In the genomic region with DNA sequence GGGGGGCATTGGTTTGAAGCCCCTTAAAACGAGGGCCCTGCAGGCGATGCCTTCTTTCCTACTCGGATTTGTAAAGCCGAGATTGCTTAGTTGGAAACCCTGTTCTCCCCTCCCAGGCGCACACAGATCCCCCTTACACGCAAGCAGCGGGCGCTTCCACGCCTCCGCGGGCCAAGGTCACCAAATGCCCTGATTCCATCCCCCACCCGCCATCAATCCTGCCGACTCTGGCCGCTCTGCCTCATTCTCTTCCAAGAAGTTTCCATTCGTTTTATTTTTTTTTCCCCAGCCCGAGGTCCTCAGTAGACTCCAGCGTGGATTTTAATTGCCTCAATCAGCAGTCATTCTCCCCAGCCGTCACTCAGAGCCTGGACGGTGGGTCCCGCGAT, we compare ENCODE assay signal across 13 cellular contexts. TPM values are rescaled to one million over a fixed set of nuclear protein-coding genes. Genes with fewer than 3 reads are reported as not detected.
A peak's percentile ranks its signal among the peaks of the same experiment; 100 is the strongest.
DNase-seq lines count a peak whose midpoint lies in the region; TF ChIP-seq lines count a peak whose summit lies in the region.
"Had no signal": no experiment of that assay in that cellular context is flagged by ENCODE, and none has a peak within 500 bp of the region (broad histone marks: within the 10 kb centered on the region; RNA-seq: fewer than 3 reads in every experiment).

No MANE protein-coding gene starts in this region.

- no peak for DNase-seq in CD8-positive, alpha-beta memory T cell
- DNase-seq in caudate nucleus (lab: John Stamatoyannopoulos, UW) (peak in 13 of 61 donors; percentile 34 to 67 (median 49)), SHP77 treated with DMSO at 0.1 percent for 48 hours (lab: John Stamatoyannopoulos, UW) (no peak), MCF 10A (ENCODE audit: unreplicated experiment) (no peak), NCI-H774 (lab: John Stamatoyannopoulos, UW) (no peak)
- no peak for DNase-seq in stimulated activated CD4-positive, alpha-beta T cell treated with anti-CD3 and anti-CD28 coated beads, Interleukin-12 subunit alpha, Interleukin-12 subunit beta, amount 100 ng/mL, for 4 hours
- DNase-seq: T-helper 9 cell had no signal

- CTCF ChIA-PET in CD8-positive, alpha-beta memory T cell (lab: Charles Lee), result no interaction called here
- CTCF ChIA-PET in HEK293 (lab: Yijun Ruan, JAX), result no interaction called here
- CTCF ChIA-PET in MCF 10A (lab: Yijun Ruan, JAX), result interaction anchor here (0.7 kb wide), 1 partner anchor 22 kb away, joined by 3 read pairs; no protein-coding TSS in a partner anchor

- H3K4me1 ChIP-seq in CD8-positive, alpha-beta memory T cell (ENCODE audit: insufficient read depth, low read length), result no peaks in the 10 kb centered on the region
- peaks cover 6% of the 10 kb centered on the region; the same call in 1 of the 2 replicates for H3K4me1 ChIP-seq in HEK293 (ENCODE audit: control insufficient read depth, insufficient read depth, low read length)

- no peak overlapping the region for H3K27ac Mint-ChIP-seq in CD8-positive, alpha-beta memory T cell
- H3K27ac Mint-ChIP-seq in nephron, result no peak overlapping the region
- H3K27ac Mint-ChIP-seq in MCF 10A (ENCODE audit: low read depth, unreplicated experiment), result no peak overlapping the region

- peaks cover 18 to 47% (median 39%) of the 10 kb centered on the region in 3 donors for H3K4me1 Mint-ChIP-seq in CD8-positive, alpha-beta memory T cell
- peaks cover 29% of the 10 kb centered on the region for H3K4me1 Mint-ChIP-seq in nephron
- H3K4me1 Mint-ChIP-seq in MCF 10A (ENCODE audit: insufficient read depth, unreplicated experiment), result peaks cover 6% of the 10 kb centered on the region

- no peak overlapping the region for H3K4me3 ChIP-seq in CD8-positive, alpha-beta memory T cell (ENCODE audit: low read length)
- 0 out of 2 replicates have a peak overlapping the region, but pooled peaks have one; percentile 23 for H3K4me3 ChIP-seq in HEK293 (ENCODE audit: low read depth, low read length)
- H3K4me3 ChIP-seq: lung had no signal

- intact Hi-C loops in MCF 10A (cut with micrococcal nuclease), result no loop called here

- no peak for TF ChIP-seq CTCF in HEK293 (tag by site-specific recombination; IDR thresholded peaks at IDR 0.05)
- no peak for TF ChIP-seq CTCF in nephron (IDR thresholded peaks at IDR 0.05; ENCODE audit: unreplicated experiment in 3 of 3)
- no peak for TF ChIP-seq CTCF in MCF 10A (IDR thresholded peaks at IDR 0.05; ENCODE audit: unreplicated experiment)

- H3K27ac ChIP-seq in CD8-positive, alpha-beta memory T cell (ENCODE audit: low read depth, low read length), result no peak overlapping the region
- H3K27ac ChIP-seq in HEK293 (ENCODE audit: extremely low read depth, low read depth, low read length), result no peak overlapping the region
- H3K27ac ChIP-seq in caudate nucleus (ENCODE audit: low read depth, low read length), result peak overlapping the region; percentile 52
- H3K27ac ChIP-seq: gastroesophageal sphincter, HL-60 had no signal

- peaks cover 64 to 80% of the 10 kb centered on the region in 2 donors for H3K27me3 Mint-ChIP-seq in CD8-positive, alpha-beta memory T cell
- peaks cover 26% of the 10 kb centered on the region for H3K27me3 Mint-ChIP-seq in nephron (ENCODE audit: low read depth)
- peaks cover 50% of the 10 kb centered on the region for H3K27me3 Mint-ChIP-seq in MCF 10A (ENCODE audit: insufficient read depth, unreplicated experiment)

- H3K36me3 Mint-ChIP-seq in CD8-positive, alpha-beta memory T cell, result no peaks in the 10 kb centered on the region
- H3K36me3 Mint-ChIP-seq in nephron (ENCODE audit: low read depth), result no peaks in the 10 kb centered on the region
- no peaks in the 10 kb centered on the region for H3K36me3 Mint-ChIP-seq in MCF 10A (ENCODE audit: insufficient read depth, unreplicated experiment)

- H3K4me3 Mint-ChIP-seq in CD8-positive, alpha-beta memory T cell, result peak overlapping the region in 6 of 7 donors; percentile 63 to 92 (median 72)
- H3K4me3 Mint-ChIP-seq in nephron, result peak overlapping the region; percentile 47 to 73 (median 51)
- H3K4me3 Mint-ChIP-seq in MCF 10A (ENCODE audit: unreplicated experiment), result no peak overlapping the region

- H3K27me3 ChIP-seq in CD8-positive, alpha-beta memory T cell (ENCODE audit: insufficient read depth, low read length, poor library complexity, severe bottlenecking), result peaks cover 33% of the 10 kb centered on the region

- no TSS peak for BruUV-seq in MCF 10A (replicated peaks; lab: Mats Ljungman, UMichigan)

- no peaks in the 10 kb centered on the region for H3K36me3 ChIP-seq in CD8-positive, alpha-beta memory T cell (ENCODE audit: insufficient read depth, low read length)
- H3K36me3 ChIP-seq in HEK293 (ENCODE audit: control insufficient read depth in 2 of 2, insufficient read depth in 1 of 2, low read length in 2 of 2), result no peaks in the 10 kb centered on the region
- H3K36me3 ChIP-seq: gastroesophageal sphincter had no signal

- H3K9me3 Mint-ChIP-seq in CD8-positive, alpha-beta memory T cell, result peaks cover 0 to 1% (median 0%) of the 10 kb centered on the region in 5 donors
- peaks cover 4% of the 10 kb centered on the region for H3K9me3 Mint-ChIP-seq in nephron
- peaks cover 6% of the 10 kb centered on the region for H3K9me3 Mint-ChIP-seq in MCF 10A (ENCODE audit: unreplicated experiment)

- POLR2A ChIA-PET in CD8-positive, alpha-beta memory T cell (lab: Charles Lee), result no interaction called here
- POLR2A ChIA-PET in HEK293 (lab: Yijun Ruan, JAX) (no interaction called here), MCF 10A (lab: Yijun Ruan, JAX) (no interaction called here)

- H3K9me3 ChIP-seq in CD8-positive, alpha-beta memory T cell (ENCODE audit: low read length), result no peaks in the 10 kb centered on the region
- H3K9me3 ChIP-seq in HEK293 (ENCODE audit: control insufficient read depth, insufficient read depth, low read depth, low read length), result no peaks in the 10 kb centered on the region
- H3K9me3 ChIP-seq: gastroesophageal sphincter had no signal

TF ChIP-seq in HEK293, 187 proteins besides CTCF, POLR2A, EP300 and RAD21:
- TF ChIP-seq ZFP41 (tag by site-specific recombination; IDR thresholded peaks at IDR 0.05; ENCODE audit: borderline replicate concordance) (no peak), SP7 (tag by site-specific recombination; IDR thresholded peaks at IDR 0.05) (no peak), ZNF555 (tag by site-specific recombination; conservative IDR thresholded peaks at IDR 0.05) (no peak), ZNF843 (tag by site-specific recombination; IDR thresholded peaks at IDR 0.05) (no peak), KLF7 (tag by site-specific recombination; IDR thresholded peaks at IDR 0.05; ENCODE audit: borderline replicate concordance) (no peak), ZNF2 (tag by site-specific recombination; IDR thresholded peaks at IDR 0.05) (no peak), ZNF501 (tag by site-specific recombination; IDR thresholded peaks at IDR 0.05) (no peak), BCL11A (tag by site-specific recombination; IDR thresholded peaks at IDR 0.05; ENCODE audit: low read depth) (no peak), ZNF24 (tag by site-specific recombination; IDR thresholded peaks at IDR 0.05) (no peak)
- TF ChIP-seq, protein P1, sequence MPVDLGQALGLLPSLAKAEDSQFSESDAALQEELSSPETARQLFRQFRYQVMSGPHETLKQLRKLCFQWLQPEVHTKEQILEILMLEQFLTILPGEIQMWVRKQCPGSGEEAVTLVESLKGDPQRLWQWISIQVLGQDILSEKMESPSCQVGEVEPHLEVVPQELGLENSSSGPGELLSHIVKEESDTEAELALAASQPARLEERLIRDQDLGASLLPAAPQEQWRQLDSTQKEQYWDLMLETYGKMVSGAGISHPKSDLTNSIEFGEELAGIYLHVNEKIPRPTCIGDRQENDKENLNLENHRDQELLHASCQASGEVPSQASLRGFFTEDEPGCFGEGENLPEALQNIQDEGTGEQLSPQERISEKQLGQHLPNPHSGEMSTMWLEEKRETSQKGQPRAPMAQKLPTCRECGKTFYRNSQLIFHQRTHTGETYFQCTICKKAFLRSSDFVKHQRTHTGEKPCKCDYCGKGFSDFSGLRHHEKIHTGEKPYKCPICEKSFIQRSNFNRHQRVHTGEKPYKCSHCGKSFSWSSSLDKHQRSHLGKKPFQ (tag by site-specific recombination; IDR thresholded peaks at IDR 0.05), result no peak

RNA-seq across cellular contexts. Expression of gene GAD2, which starts 1.0 kb away (rescaled TPM):
- total RNA-seq in CD8-positive, alpha-beta memory T cell, result not detected
- polyA plus RNA-seq in CD8-positive, alpha-beta memory T cell, result not detected
- not detected in 2 replicates for total RNA-seq in MCF 10A (2022)
- total RNA-seq: gastroesophageal sphincter, lung, sciatic nerve had no signal
- polyA plus RNA-seq: lung had no signal
